Comparison of ENCODE assay signal across 12 cellular contexts in the genomic region with DNA sequence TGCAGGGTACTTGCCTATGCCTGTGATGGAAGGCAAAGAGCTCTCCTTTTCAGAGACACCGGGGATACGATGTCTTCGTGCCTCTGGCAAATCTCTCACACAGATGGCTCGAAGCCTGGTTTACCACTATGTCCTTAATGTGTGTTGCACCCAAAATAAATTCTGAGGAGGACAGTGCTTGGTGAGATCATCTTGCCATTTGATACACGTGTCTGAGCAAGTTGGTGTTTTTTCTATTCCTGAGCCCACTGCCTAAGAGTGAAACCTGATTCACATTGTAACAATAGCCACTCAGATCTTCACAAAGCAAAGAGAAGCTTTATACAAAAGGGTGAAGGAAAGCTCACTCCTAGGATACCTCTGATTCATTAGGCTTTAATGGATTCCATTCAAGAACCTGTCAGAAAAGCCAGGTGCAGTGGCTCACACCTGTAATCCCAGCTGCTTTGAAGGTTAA. TPM values are rescaled to one million over a fixed set of nuclear protein-coding genes. Genes with fewer than 3 reads are reported as not detected.
DNase-seq lines count a peak whose midpoint lies in the region; ATAC-seq and TF ChIP-seq lines count a peak whose summit lies in the region.
"Had no signal": no experiment of that assay in that cellular context is flagged by ENCODE, and none has a peak within 500 bp of the region (broad histone marks: within the 10 kb centered on the region; RNA-seq: fewer than 3 reads in every experiment).

No MANE protein-coding gene starts in this region.

- no peaks in the 10 kb centered on the region for H3K36me3 Mint-ChIP-seq in activated CD4-positive, alpha-beta T cell treated with anti-CD3 and anti-CD28 coated beads, Interleukin-2, amount 10 ng/mL, durations not matched to agents 24 days and 14 days (ENCODE audit: low read depth)

- CTCF ChIA-PET in RWPE1 (lab: Yijun Ruan, JAX), result no interaction called here

- no peaks in the 10 kb centered on the region for H3K4me1 ChIP-seq in right cardiac atrium (ENCODE audit: control insufficient read depth, insufficient read depth, low read length)
- peaks cover 0 to 4% of the 10 kb centered on the region in 2 donors for H3K4me1 ChIP-seq in aorta (ENCODE audit: control insufficient read depth in 1 of 2, insufficient read depth in 2 of 2, low read length in 2 of 2)
- H3K4me1 ChIP-seq: ascending aorta had no signal

- 58% methylated on average over 5 of the region's 5 CpGs for WGBS in right cardiac atrium
- 68 to 76% methylated on average over 5 of the region's 5 CpGs for WGBS in aorta, 2 donors

- H3K27me3 ChIP-seq in right cardiac atrium (ENCODE audit: control insufficient read depth, insufficient read depth) (no peaks in the 10 kb centered on the region), aorta (ENCODE audit: control insufficient read depth in 1 of 2, insufficient read depth in 2 of 2, low read length in 1 of 2) (no peaks in the 10 kb centered on the region)
- H3K27me3 ChIP-seq: ascending aorta had no signal

- H3K4me3 ChIP-seq in right cardiac atrium (ENCODE audit: low read length) (no peak overlapping the region), aorta (ENCODE audit: low read length in 2 of 2) (no peak overlapping the region)
- H3K4me3 ChIP-seq: ascending aorta had no signal

- no peak overlapping the region for H3K4me3 Mint-ChIP-seq in activated CD4-positive, alpha-beta T cell treated with anti-CD3 and anti-CD28 coated beads, Interleukin-2, amount 10 ng/mL, durations not matched to agents 24 days and 14 days
- H3K4me3 Mint-ChIP-seq: activated T-cell treated with anti-CD3 and anti-CD28 coated beads, Interleukin-2, amount 50 U/mL, for 4 hours had no signal

- H3K36me3 ChIP-seq in aorta (ENCODE audit: control insufficient read depth in 1 of 2, insufficient read depth in 2 of 2, low read length in 1 of 2), result no peaks in the 10 kb centered on the region
- H3K36me3 ChIP-seq: ascending aorta had no signal

- no peaks in the 10 kb centered on the region for H3K9me3 Mint-ChIP-seq in activated CD4-positive, alpha-beta T cell treated with anti-CD3 and anti-CD28 coated beads, Interleukin-2, amount 10 ng/mL, durations not matched to agents 24 days and 14 days
- H3K9me3 Mint-ChIP-seq: activated T-cell treated with anti-CD3 and anti-CD28 coated beads, Interleukin-2, amount 50 U/mL, for 4 hours had no signal

- TF ChIP-seq CTCF in RWPE1 (conservative IDR thresholded peaks at IDR 0.05; ENCODE audit: low read depth), result no peak

- intact Hi-C loops in right cardiac atrium (cut with DNase I) (no loop called here), aorta (cut with DNase I) (loop anchor here in 1 of 2 donors (10.0 kb wide), 1 partner anchor 447 kb away; no protein-coding TSS in a partner anchor)
- intact Hi-C loops in activated CD4-positive, alpha-beta T cell treated with anti-CD3 and anti-CD28 coated beads, Interleukin-2, amount 10 ng/mL, durations not matched to agents 24 days and 14 days (cut with micrococcal nuclease), result no loop called here

- POLR2A ChIA-PET in RWPE1 (lab: Yijun Ruan, JAX; ENCODE audit: low non-redundant PET), result no interaction called here

- H3K9me3 ChIP-seq in right cardiac atrium (ENCODE audit: control insufficient read depth, low read length), result no peaks in the 10 kb centered on the region
- no peaks in the 10 kb centered on the region for H3K9me3 ChIP-seq in aorta (ENCODE audit: control insufficient read depth, low read length)
- H3K9me3 ChIP-seq: ascending aorta, SK-N-SH had no signal

- ATAC-seq in right cardiac atrium, result peak; percentile 64 to 73
- no peak for ATAC-seq in aorta (ENCODE audit: low FRiP score)
- ATAC-seq in GM21737 (IDR thresholded peaks at IDR 0.05; ENCODE audit: unreplicated experiment), result no peak
- ATAC-seq: activated T-cell treated with anti-CD3 and anti-CD28 coated beads, Interleukin-2, amount 50 U/mL, for 4 hours; left colon had no signal

- peak; percentile 58 for DNase-seq in COR-L47 (lab: John Stamatoyannopoulos, UW)
- DNase-seq in NCI-H146 treated with DMSO at 0.1 percent for 48 hours (lab: John Stamatoyannopoulos, UW; ENCODE audit: unreplicated experiment), result peak; percentile 95
- DNase-seq in RWPE1 (ENCODE audit: low spot score), result no peak
- DNase-seq in right cardiac atrium, result no peak
- no peak for DNase-seq in aorta
- DNase-seq in mucosa of gallbladder (ENCODE audit: low spot score), result no peak
- DNase-seq in activated CD4-positive, alpha-beta T cell treated with anti-CD3 and anti-CD28 coated beads, Interleukin-2, amount 10 ng/mL, durations not matched to agents 24 days and 14 days, result no peak
- DNase-seq: activated T-cell treated with anti-CD3 and anti-CD28 coated beads, Interleukin-2, amount 50 U/mL, for 4 hours; left colon; SK-N-SH had no signal

- H3K4me1 Mint-ChIP-seq in activated CD4-positive, alpha-beta T cell treated with anti-CD3 and anti-CD28 coated beads, Interleukin-2, amount 10 ng/mL, durations not matched to agents 24 days and 14 days, result peaks cover 11% of the 10 kb centered on the region

- no peak overlapping the region for H3K27ac Mint-ChIP-seq in activated CD4-positive, alpha-beta T cell treated with anti-CD3 and anti-CD28 coated beads, Interleukin-2, amount 10 ng/mL, durations not matched to agents 24 days and 14 days

- peaks cover 28% of the 10 kb centered on the region for H3K27me3 Mint-ChIP-seq in activated CD4-positive, alpha-beta T cell treated with anti-CD3 and anti-CD28 coated beads, Interleukin-2, amount 10 ng/mL, durations not matched to agents 24 days and 14 days

- H3K27ac ChIP-seq in RWPE1 (peak overlapping the region; percentile 53), right cardiac atrium (ENCODE audit: low read length) (peak overlapping the region; percentile 78), aorta (ENCODE audit: low read depth in 1 of 2, low read length in 2 of 2) (no peak overlapping the region)
- H3K27ac ChIP-seq: ascending aorta had no signal

RNA-seq across cellular contexts. Expression of a gene that starts 33.1 kb away (rescaled TPM):
- 100 to 1,000 TPM in 3 of 4 donors, 10 to 100 TPM in 1; 92.3 to 194 (median 175) TPM for total RNA-seq in right cardiac atrium
- polyA plus RNA-seq in right cardiac atrium, result 94.4 TPM
- total RNA-seq in aorta, result 10 to 100 TPM; 62.4 to 68.9 TPM
- polyA plus RNA-seq in aorta, result 10 to 100 TPM; 18.9 to 46.9 TPM
- total RNA-seq in mucosa of gallbladder, result 67.5 TPM
- 54.6 and 56.8 TPM in 2 replicates for total RNA-seq in activated CD4-positive, alpha-beta T cell treated with anti-CD3 and anti-CD28 coated beads, Interleukin-2, amount 10 ng/mL, durations not matched to agents 24 days and 14 days

Comparison
In these comparisons a context has a peak if more than half of its experiments do, and no peak if none do; other contexts are left out.
1. DNase-seq: peak in COR-L47 (single experiment) and NCI-H146 treated with DMSO at 0.1 percent for 48 hours (single experiment); none in RWPE1 (single experiment), right cardiac atrium (0 of 3), aorta (0 of 2), mucosa of gallbladder (single experiment) and activated CD4-positive, alpha-beta T cell treated with anti-CD3 and anti-CD28 coated beads, Interleukin-2, amount 10 ng/mL, durations not matched to agents 24 days and 14 days (single experiment).
2. H3K27ac ChIP-seq: peak in RWPE1 (single experiment) and right cardiac atrium (single experiment); none in aorta (0 of 2).
3. ATAC-seq: peak in right cardiac atrium (2 of 2); none in aorta (single experiment) and GM21737 (single experiment).